In the genomic region with DNA sequence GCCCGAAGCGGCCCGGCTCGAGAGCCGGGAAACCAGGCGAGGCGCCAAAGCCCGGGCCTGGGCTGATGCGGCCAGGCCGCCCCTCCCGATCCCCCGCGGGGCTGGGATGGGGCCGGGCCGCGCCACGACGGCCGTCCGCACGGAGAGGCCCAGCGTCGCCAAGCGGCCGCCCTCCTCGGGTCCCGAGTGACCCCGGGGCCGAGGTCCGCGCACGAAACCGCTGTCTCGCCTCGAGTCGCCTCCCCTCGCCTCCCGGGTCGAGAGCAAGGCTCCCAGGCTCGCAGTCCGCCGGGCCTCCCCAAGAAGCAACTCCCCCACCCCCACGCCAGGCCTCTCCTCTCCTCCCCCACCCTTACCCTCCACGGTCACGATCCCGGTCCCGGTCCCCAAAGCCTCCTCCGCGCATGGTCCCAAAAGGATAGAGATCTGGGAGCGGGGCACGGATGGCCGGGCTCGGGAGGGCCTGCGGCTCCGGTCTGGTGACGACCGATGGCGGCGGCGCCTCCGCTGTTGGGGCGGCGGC, we compare ENCODE assay signal across 8 cellular contexts. TPM values are rescaled to one million over a fixed set of nuclear protein-coding genes. Genes with fewer than 3 reads are reported as not detected.
DNase-seq lines count a peak whose midpoint lies in the region; ATAC-seq and TF ChIP-seq lines count a peak whose summit lies in the region.

No MANE protein-coding gene starts in this region.

- H3K27ac ChIP-seq in neuronal stem cell (replicated peaks; ENCODE audit: low read length) (peak overlapping the region; percentile 97), suprapubic skin (peak overlapping the region; percentile 99)

- peak; percentile 65 for DNase-seq in NCI-H748 (lab: John Stamatoyannopoulos, UW; ENCODE audit: unreplicated experiment)
- no peak for DNase-seq in NCI-H748 treated with DMSO at 0.1 percent for 48 hours (lab: John Stamatoyannopoulos, UW)
- DNase-seq in NCI-H510A (lab: John Stamatoyannopoulos, UW) = peak; percentile 30
- peak; percentile 44 to 66 (median 62) for DNase-seq in activated naive CD4-positive, alpha-beta T cell (lab: John Stamatoyannopoulos, UW)
- peak; percentile 31 for DNase-seq in foreskin melanocyte
- DNase-seq in neuronal stem cell (ENCODE audit: low spot score) = no peak
- peak; percentile 82 to 86 for DNase-seq in suprapubic skin (ENCODE audit: low spot score in 2 of 2)

- peak overlapping the region; percentile 100 for H3K18ac ChIP-seq in neuronal stem cell (ENCODE audit: low read length)

- peak overlapping the region; percentile 100 for H3K14ac ChIP-seq in neuronal stem cell (ENCODE audit: low read length)

- peak overlapping the region; percentile 95 to 96 for H3K4me3 ChIP-seq in neuronal stem cell (ENCODE audit: low read length in 2 of 2)
- H3K4me3 ChIP-seq in suprapubic skin = peak overlapping the region; percentile 83

- peak in 1 of 2 donors; percentile 90 for TF ChIP-seq POLR2A in suprapubic skin (IDR thresholded peaks at IDR 0.05)

- peak overlapping the region; percentile 65 for H3K4me2 ChIP-seq in neuronal stem cell (ENCODE audit: insufficient read depth, low read length, poor library complexity, severe bottlenecking)

- H2BK5ac ChIP-seq in neuronal stem cell (ENCODE audit: low read length) = peak overlapping the region; percentile 100

- no peak for TF ChIP-seq EP300 in suprapubic skin (IDR thresholded peaks at IDR 0.05)

- H2BK15ac ChIP-seq in neuronal stem cell (ENCODE audit: low read length) = peak overlapping the region; percentile 84

- H2BK120ac ChIP-seq in neuronal stem cell (ENCODE audit: low read depth, low read length) = peak overlapping the region; percentile 99

- H3K4me1 ChIP-seq in neuronal stem cell (ENCODE audit: control insufficient read depth in 2 of 2, insufficient read depth in 1 of 2, low read depth in 1 of 2, low read length in 2 of 2) (peaks cover 8 to 12% of the 10 kb centered on the region in 2 donors), suprapubic skin (peaks cover 50% of the 10 kb centered on the region)

- no CpG with 5 or more reads among the region's 63 CpGs for WGBS in neuronal stem cell (ENCODE audit: extremely low coverage in 2 of 2, insufficient read length in 2 of 2, insufficient replicate concordance in 1 of 2), 2 donors
- 0% methylated on average over 15 of the region's 63 CpGs for WGBS in suprapubic skin

- H3K79me1 ChIP-seq in neuronal stem cell (ENCODE audit: low read depth, low read length) = peaks cover 3% of the 10 kb centered on the region

- peak overlapping the region; percentile 100 for H4K91ac ChIP-seq in neuronal stem cell (ENCODE audit: low read depth, low read length, poor library complexity)

- H3K4ac ChIP-seq in neuronal stem cell (ENCODE audit: low read length) = peak overlapping the region; percentile 95

- H3K36me3 ChIP-seq in neuronal stem cell (replicated peaks in 1 of 2; ENCODE audit: control insufficient read depth in 2 of 2, insufficient read depth in 2 of 2, low read length in 2 of 2) (peaks cover 5 to 47% of the 10 kb centered on the region in 2 donors), suprapubic skin (peaks cover 16% of the 10 kb centered on the region)

- no peak for TF ChIP-seq CTCF in suprapubic skin (IDR thresholded peaks at IDR 0.05)

- no peak overlapping the region for H2BK12ac ChIP-seq in neuronal stem cell (ENCODE audit: low read length)

- H3K27me3 ChIP-seq in neuronal stem cell (ENCODE audit: control insufficient read depth in 3 of 3, insufficient read depth in 3 of 3, low read depth in 1 of 3, low read length in 3 of 3) = no peaks in the 10 kb centered on the region
- H3K27me3 ChIP-seq in suprapubic skin = no peaks in the 10 kb centered on the region

- peak overlapping the region; percentile 100 for H2AK5ac ChIP-seq in neuronal stem cell (ENCODE audit: low read depth, low read length)

- H4K8ac ChIP-seq in neuronal stem cell (ENCODE audit: low read depth, low read length) = peak overlapping the region; percentile 100

- H3K9ac ChIP-seq in neuronal stem cell (ENCODE audit: low read depth, low read length, poor library complexity) = peak overlapping the region; percentile 100

- no peaks in the 10 kb centered on the region for H3K9me3 ChIP-seq in neuronal stem cell (replicated peaks in 1 of 2; ENCODE audit: control insufficient read depth in 2 of 2, insufficient read depth in 1 of 2, low read depth in 1 of 2, low read length in 2 of 2)
- H3K9me3 ChIP-seq in suprapubic skin = no peaks in the 10 kb centered on the region

- peak overlapping the region; percentile 99 for H3K23ac ChIP-seq in neuronal stem cell (ENCODE audit: low read depth, low read length, poor library complexity)

- peak; percentile 23 for ATAC-seq in HG02763 (IDR thresholded peaks at IDR 0.05; ENCODE audit: unreplicated experiment)

- peak overlapping the region; percentile 87 for H2AFZ ChIP-seq in neuronal stem cell (ENCODE audit: low read length)

RNA-seq across cellular contexts. Expression of a gene that starts 0.5 kb away (rescaled TPM):
- 260 TPM for polyA plus RNA-seq in neuronal stem cell (2013, experiment 1 of 2)
- polyA plus RNA-seq in neuronal stem cell (2013, experiment 2 of 2) = 263 TPM
- 100 to 1,000 TPM; 315 to 696 (median 363) TPM for total RNA-seq in suprapubic skin

RNA-seq across cellular contexts. Expression of a gene that starts 37.8 kb away (rescaled TPM):
- polyA plus RNA-seq in neuronal stem cell (2013, experiment 1 of 2) = 11.1 TPM
- polyA plus RNA-seq in neuronal stem cell (2013, experiment 2 of 2) = 11.0 TPM
- 1 to 10 TPM; 2.8 to 6.7 (median 3.9) TPM for total RNA-seq in suprapubic skin

RNA-seq across cellular contexts. Expression of a gene that starts 50.7 kb away (rescaled TPM):
- polyA plus RNA-seq in neuronal stem cell (2013, experiment 1 of 2) = 6.0 TPM
- polyA plus RNA-seq in neuronal stem cell (2013, experiment 2 of 2) = 5.6 TPM
- under 1 TPM in 3 of 4 donors, not detected in 1; 0.21 to 0.55 (median 0.32) TPM for total RNA-seq in suprapubic skin

Comparison
In these comparisons a context has a peak if more than half of its experiments do, and no peak if none do; other contexts are left out.
1. DNase-seq: peak in NCI-H748 (single experiment), NCI-H510A (single experiment), activated naive CD4-positive, alpha-beta T cell (4 of 4), foreskin melanocyte (single experiment) and suprapubic skin (2 of 2); none in NCI-H748 treated with DMSO at 0.1 percent for 48 hours (single experiment) and neuronal stem cell (single experiment).